ENCODE assay signal across 9 cellular contexts in the genomic region with DNA sequence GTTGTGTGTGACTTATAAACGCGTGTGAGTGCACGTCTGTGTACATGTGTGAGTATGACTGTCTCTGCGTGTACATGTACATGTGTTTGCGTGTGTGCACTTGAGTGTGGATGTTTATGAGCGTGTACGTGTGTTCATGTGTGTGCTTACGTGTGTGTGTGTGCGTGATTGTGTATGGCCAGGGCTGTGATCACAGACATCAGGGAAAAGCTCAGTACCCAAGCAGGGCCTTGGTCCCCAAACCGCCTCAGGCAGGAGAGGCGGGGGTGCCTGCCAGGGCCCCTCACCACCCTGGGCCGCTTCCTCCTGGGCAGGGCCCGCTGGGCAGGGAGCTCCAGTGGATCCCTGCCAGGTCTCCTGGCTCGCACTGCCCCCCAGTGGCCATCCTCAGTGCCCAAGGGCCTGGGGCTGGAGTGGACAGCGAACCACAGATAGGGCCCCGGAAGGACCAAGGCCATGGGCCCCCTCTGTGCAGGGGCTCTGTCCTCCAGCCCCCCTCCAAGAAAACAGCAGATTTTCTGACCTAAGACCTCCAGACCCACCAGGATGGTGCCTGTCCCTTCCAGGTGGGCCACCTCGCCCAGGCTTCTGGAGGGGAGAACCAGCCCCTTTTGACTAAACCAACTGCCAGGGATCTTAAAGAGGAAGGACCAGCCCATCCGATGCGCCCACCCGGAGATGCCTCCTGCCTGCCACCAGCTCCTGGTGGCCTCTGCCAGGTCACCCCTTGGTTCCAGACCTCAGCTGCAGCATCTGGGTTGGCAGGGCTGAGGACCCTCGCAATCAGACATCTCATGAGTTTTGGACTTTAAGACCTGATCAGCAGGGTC.
DNase-seq lines count a peak whose midpoint lies in the region; TF ChIP-seq lines count a peak whose summit lies in the region.
"Had no signal": no experiment of that assay in that cellular context is flagged by ENCODE, and none has a peak within 500 bp of the region (broad histone marks: within the 10 kb centered on the region; RNA-seq: fewer than 3 reads in every experiment).

No MANE protein-coding gene starts in this region.

- no peaks in the 10 kb centered on the region for H3K36me3 ChIP-seq in cardiac muscle cell

- H3K27me3 Mint-ChIP-seq in activated CD4-positive, alpha-beta memory T cell treated with anti-CD3 and anti-CD28 coated beads for 36 hours, result peaks cover 5% of the 10 kb centered on the region

- intact Hi-C loops in activated CD4-positive, alpha-beta memory T cell treated with anti-CD3 and anti-CD28 coated beads for 36 hours (cut with micrococcal nuclease), result no loop called here

- H3K27me3 ChIP-seq in cardiac muscle cell, result no peaks in the 10 kb centered on the region

- CTCF ChIA-PET in activated CD4-positive, alpha-beta memory T cell treated with anti-CD3 and anti-CD28 coated beads for 36 hours (lab: Charles Lee), result interaction anchor here (1.0 kb wide), 1 partner anchor 339 kb away, joined by 3 read pairs; no protein-coding TSS in a partner anchor

- H3K4me3 Mint-ChIP-seq in activated CD4-positive, alpha-beta memory T cell treated with anti-CD3 and anti-CD28 coated beads for 36 hours, result no peak overlapping the region
- H3K4me3 Mint-ChIP-seq: central memory CD8-positive, alpha-beta T cell had no signal

- H3K27ac ChIP-seq in cardiac muscle cell, result no peak overlapping the region

- H3K9me3 Mint-ChIP-seq in activated CD4-positive, alpha-beta memory T cell treated with anti-CD3 and anti-CD28 coated beads for 36 hours, result no peaks in the 10 kb centered on the region
- H3K9me3 Mint-ChIP-seq: central memory CD8-positive, alpha-beta T cell had no signal

- DNase-seq in SHP77 (lab: John Stamatoyannopoulos, UW) (peak; percentile 32 to 54), SHP77 treated with DMSO at 0.1 percent for 48 hours (lab: John Stamatoyannopoulos, UW) (no peak), LNCaP clone FGC (ENCODE audit: low read depth) (peak; percentile 1), cardiac muscle cell (ENCODE audit: low read depth in 1 of 2, low spot score in 1 of 2) (peak; percentile 56 to 78), retinal pigment epithelial cell (ENCODE audit: low read depth) (no peak), NCI-H2171 (lab: John Stamatoyannopoulos, UW) (no peak), occipital lobe (lab: John Stamatoyannopoulos, UW) (no peak)
- peak; percentile 44 for DNase-seq in activated CD4-positive, alpha-beta memory T cell treated with anti-CD3 and anti-CD28 coated beads for 36 hours

- no peaks in the 10 kb centered on the region for H3K36me3 Mint-ChIP-seq in activated CD4-positive, alpha-beta memory T cell treated with anti-CD3 and anti-CD28 coated beads for 36 hours

- no peaks in the 10 kb centered on the region for H3K4me1 Mint-ChIP-seq in activated CD4-positive, alpha-beta memory T cell treated with anti-CD3 and anti-CD28 coated beads for 36 hours (ENCODE audit: low read depth)
- H3K4me1 Mint-ChIP-seq: central memory CD8-positive, alpha-beta T cell had no signal

- no peak overlapping the region for H3K27ac Mint-ChIP-seq in activated CD4-positive, alpha-beta memory T cell treated with anti-CD3 and anti-CD28 coated beads for 36 hours

- TF ChIP-seq CTCF in LNCaP clone FGC (IDR thresholded peaks at IDR 0.05; ENCODE audit: control insufficient read depth, extremely low read depth, insufficient read depth), result peak; percentile 91
- TF ChIP-seq CTCF in cardiac muscle cell (IDR thresholded peaks at IDR 0.05; ENCODE audit: low read depth, low read length), result peak; percentile 72
- peak; percentile 68 for TF ChIP-seq CTCF in retinal pigment epithelial cell (conservative IDR thresholded peaks at IDR 0.05; ENCODE audit: low read depth, low read length)

- H3K4me3 ChIP-seq in LNCaP clone FGC (ENCODE audit: low read depth, low read length) (no peak overlapping the region), cardiac muscle cell (no peak overlapping the region), retinal pigment epithelial cell (ENCODE audit: low read length) (no peak overlapping the region)

- no peaks in the 10 kb centered on the region for H3K9me3 ChIP-seq in cardiac muscle cell (ENCODE audit: low read depth)

- POLR2A ChIA-PET in activated CD4-positive, alpha-beta memory T cell treated with anti-CD3 and anti-CD28 coated beads for 36 hours (lab: Charles Lee), result interaction anchor here (1.5 kb wide), 1 partner anchor 9 kb away, joined by 3 read pairs; no protein-coding TSS in a partner anchor

- H3K4me1 ChIP-seq in cardiac muscle cell (ENCODE audit: low read depth), result peaks cover 10% of the 10 kb centered on the region

Comparison
In these comparisons a context has a peak if more than half of its experiments do, and no peak if none do; other contexts are left out.
1. DNase-seq: peak in SHP77 (2 of 2), LNCaP clone FGC (single experiment), activated CD4-positive, alpha-beta memory T cell treated with anti-CD3 and anti-CD28 coated beads for 36 hours (single experiment) and cardiac muscle cell (2 of 2); none in SHP77 treated with DMSO at 0.1 percent for 48 hours (single experiment), retinal pigment epithelial cell (single experiment), NCI-H2171 (single experiment) and occipital lobe (single experiment).
2. Peak in every context shown above with its lines, with median percentiles within 50 percentile points of each other: CTCF ChIP-seq.